In genomic region chr2:177172034-177172880, GRCh38 we compare ENCODE assay signal across 14 cellular contexts. TPM values are rescaled to one million over a fixed set of nuclear protein-coding genes. Genes with fewer than 3 reads are reported as not detected.
DNase-seq lines count a peak whose midpoint lies in the region; ATAC-seq and TF ChIP-seq lines count a peak whose summit lies in the region.
"Had no signal": no experiment of that assay in that cellular context is flagged by ENCODE, and none has a peak within 500 bp of the region (broad histone marks: within the 10 kb centered on the region; RNA-seq: fewer than 3 reads in every experiment).

No MANE protein-coding gene starts in this region.

- H2AK5ac ChIP-seq in IMR-90 (ENCODE audit: low read depth, low read length) = peak overlapping the region; percentile 20; the same call in 1 of the 2 replicates

- no peak overlapping the region for H2AK9ac ChIP-seq in IMR-90 (replicated peaks; ENCODE audit: low read depth, low read length, poor library complexity)

- no TSS peak for BruUV-seq in IMR-90 (replicated peaks; lab: Mats Ljungman, UMichigan)

- intact Hi-C loops in IMR-90 (cut with micrococcal nuclease) (no loop called here), right cardiac atrium (cut with DNase I) (loop anchor here in 1 of 4 donors (10.0 kb wide), 1 partner anchor 83 kb away; no protein-coding TSS in a partner anchor), Right ventricle myocardium superior (cut with DNase I) (no loop called here)

- H3K79me1 ChIP-seq in IMR-90 (ENCODE audit: low read depth in 1 of 2, low read length in 2 of 2) = peaks cover 3% of the 10 kb centered on the region in 2 experiments; a peak in 2 of 4 replicates

- dilution Hi-C loops in IMR-90 (cut with HindIII; ENCODE audit: low sequenced_read_pairs, unreplicated experiment) = no loop called here

- H2BK20ac ChIP-seq in IMR-90 (ENCODE audit: low read depth, low read length) = peak overlapping the region; percentile 80; the same call in 1 of the 2 replicates

- H4K20me1 ChIP-seq in IMR-90 (ENCODE audit: insufficient read depth, low read length) = no peaks in the 10 kb centered on the region

- H3K14ac ChIP-seq in IMR-90 (replicated peaks; ENCODE audit: low read depth, low read length) = 0 out of 2 replicates have a peak overlapping the region, but pooled peaks have one; percentile 40

- no peaks in the 10 kb centered on the region for H3K27me3 ChIP-seq in IMR-90 (ENCODE audit: control insufficient read depth, insufficient read depth, low read length)
- H3K27me3 ChIP-seq in right cardiac atrium (ENCODE audit: control insufficient read depth, insufficient read depth) = no peaks in the 10 kb centered on the region

- no peak for TF ChIP-seq RAD21 in IMR-90 (IDR thresholded peaks at IDR 0.05; ENCODE audit: low read length)

- no peak overlapping the region for H3K9ac ChIP-seq in IMR-90 (ENCODE audit: low read depth, low read length)
- H3K9ac ChIP-seq: parathyroid adenoma had no signal

- peak overlapping the region; percentile 55; the same call in 1 of the 2 replicates for H3K23ac ChIP-seq in IMR-90 (ENCODE audit: low read depth, low read length)

- POLR2A ChIA-PET in IMR-90 (lab: Charles Lee; ENCODE audit: unreplicated experiment) = no interaction called here

- H3K36me3 ChIP-seq in IMR-90 (ENCODE audit: control insufficient read depth, insufficient read depth, low read length) = no peaks in the 10 kb centered on the region

- peak overlapping the region; percentile 29; the same call in 1 of the 2 replicates for H3K4ac ChIP-seq in IMR-90 (ENCODE audit: low read depth, low read length)

- H3K4me3 ChIP-seq in IMR-90 (ENCODE audit: insufficient read depth, low read depth, low read length) (no peak overlapping the region), astrocyte of the spinal cord (ENCODE audit: low read depth, low read length) (no peak overlapping the region), right cardiac atrium (ENCODE audit: low read length) (no peak overlapping the region)

- peak overlapping the region; percentile 21 for H2BK5ac ChIP-seq in IMR-90 (ENCODE audit: low read depth, low read length, poor library complexity, severe bottlenecking)

- H3K27ac ChIP-seq in IMR-90 (ENCODE audit: insufficient read depth, low read length) (peak overlapping the region; percentile 32; the same call in 1 of the 2 replicates), right cardiac atrium (ENCODE audit: low read length) (no peak overlapping the region)
- H3K27ac ChIP-seq: parathyroid adenoma had no signal

- peak overlapping the region; percentile 68; the same call in 1 of the 2 replicates for H4K91ac ChIP-seq in IMR-90 (ENCODE audit: insufficient read depth, low read depth, low read length)

- H2AFZ ChIP-seq in IMR-90 (replicated peaks; ENCODE audit: low read length, poor library complexity) = no peak overlapping the region

- no peak overlapping the region for H4K8ac ChIP-seq in IMR-90 (ENCODE audit: low read depth in 2 of 2, low read length in 2 of 2)

- no peak for TF ChIP-seq POLR2A in IMR-90 (IDR thresholded peaks at IDR 0.05; ENCODE audit: low read depth, low read length)

- H4K5ac ChIP-seq in IMR-90 (ENCODE audit: low read depth, low read length) = no peak overlapping the region

- peak overlapping the region; percentile 79 for H2BK120ac ChIP-seq in IMR-90 (ENCODE audit: low read depth, low read length)

- H3K4me2 ChIP-seq in IMR-90 (ENCODE audit: low read depth, low read length) = no peak overlapping the region; the same call in 1 of the 2 replicates

- CTCF ChIA-PET in IMR-90 (lab: Yijun Ruan, JAX) = interaction anchor here (0.6 kb wide), 1 partner anchor 9 kb away, joined by 3 read pairs; no protein-coding TSS in a partner anchor

- H3K9me3 ChIP-seq in IMR-90 (ENCODE audit: control insufficient read depth, insufficient read depth, low read length) = no peaks in the 10 kb centered on the region
- no peaks in the 10 kb centered on the region for H3K9me3 ChIP-seq in right cardiac atrium (ENCODE audit: control insufficient read depth, low read length)

- H3K9me1 ChIP-seq in IMR-90 (ENCODE audit: insufficient read depth, low read length) = peaks cover 11% of the 10 kb centered on the region; the same call in 1 of the 2 replicates

- ATAC-seq in IMR-90 (ENCODE audit: low read depth) (peak; percentile 71), right cardiac atrium (no peak), Right ventricle myocardium superior (ENCODE audit: poor library complexity) (no peak)
- ATAC-seq: activated naive CD8-positive, alpha-beta T cell treated with anti-CD3 and anti-CD28 coated beads, Interleukin-2, amount 50 U/mL, for 24 hours had no signal

- in situ Hi-C loops in IMR-90 (cut with MboI; ENCODE audit: low sequenced_read_pairs) = no loop called here
- in situ Hi-C loops in astrocyte of the spinal cord (cut with HindIII; ENCODE audit: low sequenced_read_pairs) = no loop called here

- no peak overlapping the region for H3K18ac ChIP-seq in IMR-90 (ENCODE audit: low read depth, low read length)

- H3K56ac ChIP-seq in IMR-90 (ENCODE audit: extremely low read depth, insufficient read depth, low read length) = no peak overlapping the region

- H3K4me1 ChIP-seq in IMR-90 (ENCODE audit: control insufficient read depth, insufficient read depth, low read length) (peaks cover 11% of the 10 kb centered on the region), right cardiac atrium (ENCODE audit: control insufficient read depth, insufficient read depth, low read length) (no peaks in the 10 kb centered on the region)

- H2BK15ac ChIP-seq in IMR-90 (ENCODE audit: low read depth, low read length) = 0 out of 3 replicates have a peak overlapping the region, but pooled peaks have one; percentile 30

- DNase-seq in AG20443 (ENCODE audit: low spot score) = peak; percentile 73
- DNase-seq in IMR-90 = peak; percentile 82
- DNase-seq in astrocyte of the spinal cord (ENCODE audit: low read depth, low spot score) = peak; percentile 77
- DNase-seq in kidney glomerular epithelial cell (lab: John Stamatoyannopoulos, UW) = peak; percentile 59
- DNase-seq in stimulated activated CD4-positive, alpha-beta T cell treated with anti-CD3 and anti-CD28 coated beads, Interleukin-4, amount 100 ng/mL, for 4 hours = no peak
- DNase-seq in right cardiac atrium = no peak
- no peak for DNase-seq in Right ventricle myocardium superior
- no peak for DNase-seq in NCI-H2196 treated with DMSO at 0.1 percent for 48 hours (lab: John Stamatoyannopoulos, UW; ENCODE audit: unreplicated experiment)
- DNase-seq: activated CD8-positive, alpha-beta memory T cell treated with anti-CD3 and anti-CD28 coated beads, Interleukin-2, amount 50 U/mL, for 4 hours; activated naive CD8-positive, alpha-beta T cell treated with anti-CD3 and anti-CD28 coated beads, Interleukin-2, amount 50 U/mL, for 24 hours; CD4-positive, alpha-beta T cell; left colon; NCI-H187 treated with DMSO at 0.1 percent for 48 hours had no signal

- no peak for TF ChIP-seq CTCF in IMR-90 (conservative IDR thresholded peaks at IDR 0.05; ENCODE audit: low read depth, low read length)
- no peak for TF ChIP-seq CTCF in astrocyte of the spinal cord (IDR thresholded peaks at IDR 0.05; ENCODE audit: low read depth, low read length)

TF ChIP-seq in IMR-90, 13 proteins besides CTCF, POLR2A, EP300 and RAD21:
- no peak for TF ChIP-seq FOS (IDR thresholded peaks at IDR 0.05; ENCODE audit: low read depth, low read length)
- no peak for TF ChIP-seq CHD1 (IDR thresholded peaks at IDR 0.05; ENCODE audit: low read depth, low read length)
- no peak for TF ChIP-seq BHLHE40 (IDR thresholded peaks at IDR 0.05; ENCODE audit: low read depth, low read length)
- no peak for TF ChIP-seq MXI1 (IDR thresholded peaks at IDR 0.05; ENCODE audit: borderline replicate concordance, low read depth, low read length)
- no peak for TF ChIP-seq SMC3 (IDR thresholded peaks at IDR 0.05; ENCODE audit: low read depth, low read length)
TF ChIP-seq in IMR-90: peak in this region for 0.

RNA-seq across cellular contexts. Expression of gene HNRNPA3, which starts 40.3 kb away (rescaled TPM):
- total RNA-seq in IMR-90 (2012; rRNA removed) (18.6 and 35.6 TPM in 2 replicates), right cardiac atrium (100 to 1,000 TPM in 1 of 4 donors, 10 to 100 TPM in 3; 66.9 to 110 (median 84.2) TPM), Right ventricle myocardium superior (64.5 TPM)
- polyA plus RNA-seq in IMR-90 (2012; rRNA removed) (111 and 119 TPM in 2 replicates), right cardiac atrium (74.1 TPM)
- polyA plus RNA-seq in IMR-90 (2012; cell fraction: cytosol; rRNA removed) = 20.4 and 31.8 TPM in 2 replicates
- polyA plus RNA-seq in IMR-90 (2012; cell fraction: nucleus; rRNA removed; ENCODE audit: low replicate concordance) = 9.3 and 76.5 TPM in 2 replicates

Comparison
In these comparisons a context has a peak if more than half of its experiments do, and no peak if none do; other contexts are left out.
1. DNase-seq: peak in AG20443 (single experiment), IMR-90 (single experiment), astrocyte of the spinal cord (single experiment) and kidney glomerular epithelial cell (single experiment); none in stimulated activated CD4-positive, alpha-beta T cell treated with anti-CD3 and anti-CD28 coated beads, Interleukin-4, amount 100 ng/mL, for 4 hours (0 of 2), right cardiac atrium (0 of 3), Right ventricle myocardium superior (single experiment) and NCI-H2196 treated with DMSO at 0.1 percent for 48 hours (single experiment).